ENCODE assay signal across 17 cellular contexts in genomic region chr10:75950307-75950706, GRCh38.
DNase-seq lines count a peak whose midpoint lies in the region; ATAC-seq, FAIRE-seq and TF ChIP-seq lines count a peak whose summit lies in the region.
"Had no signal": no experiment of that assay in that cellular context is flagged by ENCODE, and none has a peak within 500 bp of the region (broad histone marks: within the 10 kb centered on the region; RNA-seq: fewer than 3 reads in every experiment).

No MANE protein-coding gene starts in this region.

- no peaks in the 10 kb centered on the region for H3K79me2 ChIP-seq in H1 (ENCODE audit: control insufficient read depth in 1 of 2, insufficient read depth in 2 of 2, low read length in 2 of 2)

- H3K4ac ChIP-seq in IMR-90 (ENCODE audit: low read depth, low read length) (no peak overlapping the region), H1 (replicated peaks; ENCODE audit: insufficient read length, low read depth, low read length) (no peak overlapping the region)

- WGBS in A549 (ENCODE audit: missing lambda C conversion rate) = 35% methylated on average over 2 of the region's 2 CpGs
- WGBS in IMR-90 (ENCODE audit: extremely low coverage in 2 of 2, insufficient read length in 1 of 2), 2 experiments = no CpG with 5 or more reads among the region's 2 CpGs
- WGBS in H1 (ENCODE audit: extremely low coverage in 1 of 2, insufficient coverage in 1 of 2, insufficient read length in 1 of 2, insufficient replicate concordance in 2 of 2, low coverage in 1 of 2, low lambda C conversion rate in 2 of 2, missing lambda C conversion rate in 1 of 2), 2 experiments = 96% methylated on average over 2 of the region's 2 CpGs; no CpG with 5 or more reads in 1 of the 2 experiments
- 86 to 90% methylated on average over 2 of the region's 2 CpGs for WGBS in aorta, 2 donors

- H2BK15ac ChIP-seq in IMR-90 (ENCODE audit: low read depth, low read length) = no peak overlapping the region
- no peak overlapping the region for H2BK15ac ChIP-seq in H1 (ENCODE audit: low read length)

- POLR2A ChIA-PET in A549 (lab: Yijun Ruan, JAX) = no interaction called here
- POLR2A ChIA-PET in IMR-90 (lab: Charles Lee; ENCODE audit: unreplicated experiment) = no interaction called here
- POLR2A ChIA-PET in H1 (lab: Charles Lee; ENCODE audit: partially characterized antibody) = interaction anchor here (1.1 kb wide), 1 partner anchor 8 kb away, joined by 3 read pairs; no protein-coding TSS in a partner anchor

- H3K36me3 ChIP-seq in IMR-90 (ENCODE audit: control insufficient read depth, insufficient read depth, low read length) (no peaks in the 10 kb centered on the region), H1 (ENCODE audit: control insufficient read depth in 2 of 4, insufficient read depth in 4 of 4, low read length in 3 of 4) (no peaks in the 10 kb centered on the region), aorta (ENCODE audit: control insufficient read depth in 1 of 2, insufficient read depth in 2 of 2, low read length in 1 of 2) (no peaks in the 10 kb centered on the region)

- TF ChIP-seq POLR2A in A549 (IDR thresholded peaks at IDR 0.05; ENCODE audit: low read length) (no peak), IMR-90 (IDR thresholded peaks at IDR 0.05; ENCODE audit: low read depth, low read length) (no peak), H1 (IDR thresholded peaks at IDR 0.05; ENCODE audit: control extremely low read depth in 1 of 2, low read depth in 2 of 2, low read length in 2 of 2) (no peak)

- no peak overlapping the region for H3K27ac ChIP-seq in A549
- H3K27ac ChIP-seq in IMR-90 (ENCODE audit: insufficient read depth, low read length) = no peak overlapping the region
- no peak overlapping the region for H3K27ac ChIP-seq in H1 (ENCODE audit: low read depth, low read length)
- no peak overlapping the region for H3K27ac ChIP-seq in aorta (ENCODE audit: low read depth in 1 of 2, low read length in 2 of 2)
- H3K27ac ChIP-seq: GM23248 had no signal

- no peak overlapping the region for H4K8ac ChIP-seq in IMR-90 (ENCODE audit: low read depth in 2 of 2, low read length in 2 of 2)
- no peak overlapping the region for H4K8ac ChIP-seq in H1 (ENCODE audit: extremely low read depth, insufficient read depth, low read length)

- no peak overlapping the region for H2AFZ ChIP-seq in IMR-90 (replicated peaks; ENCODE audit: low read length, poor library complexity)
- no peak overlapping the region for H2AFZ ChIP-seq in H1 (ENCODE audit: low read length)
- H2AFZ ChIP-seq: GM23248 had no signal

- dilution Hi-C loops in IMR-90 (cut with HindIII; ENCODE audit: low sequenced_read_pairs, unreplicated experiment) = no loop called here

- H3K9ac ChIP-seq in IMR-90 (ENCODE audit: low read depth, low read length) (no peak overlapping the region), H1 (replicated peaks in 1 of 4; ENCODE audit: extremely low read depth in 1 of 4, low read depth in 3 of 4, low read length in 3 of 4) (no peak overlapping the region)
- H3K9ac ChIP-seq: GM23248 had no signal

- no peak overlapping the region for H3K4me2 ChIP-seq in A549
- H3K4me2 ChIP-seq in IMR-90 (ENCODE audit: low read depth, low read length) = no peak overlapping the region
- H3K4me2 ChIP-seq in H1 (ENCODE audit: insufficient read depth in 1 of 2, low read depth in 2 of 2, low read length in 2 of 2) = no peak overlapping the region

- H3K4me3 ChIP-seq in A549 (no peak overlapping the region), IMR-90 (ENCODE audit: insufficient read depth, low read depth, low read length) (no peak overlapping the region), H1 (ENCODE audit: extremely low read depth in 1 of 4, insufficient read depth in 2 of 4, low read depth in 3 of 4, low read length in 4 of 4) (no peak overlapping the region), aorta (ENCODE audit: low read length in 2 of 2) (no peak overlapping the region)
- H3K4me3 ChIP-seq: GM23248 had no signal

- no peak overlapping the region for H4K5ac ChIP-seq in IMR-90 (ENCODE audit: low read depth, low read length)
- no peak overlapping the region for H4K5ac ChIP-seq in H1 (ENCODE audit: insufficient read length, low read depth, low read length)

- CTCF ChIA-PET in A549 (lab: Yijun Ruan, JAX) = interaction anchor here (0.8 kb wide), 1 partner anchor 10 kb away, joined by 3 read pairs; no protein-coding TSS in a partner anchor
- CTCF ChIA-PET in IMR-90 (lab: Yijun Ruan, JAX) = no interaction called here
- CTCF ChIA-PET in H1 (lab: Charles Lee; ENCODE audit: partially characterized antibody) = interaction anchor here (0.5 to 1.2 kb wide), 3 partner anchors 84 to 1279 kb away, joined by 3 to 4 read pairs (median 4); no protein-coding TSS in a partner anchor

- TF ChIP-seq RAD21 in A549 (conservative IDR thresholded peaks at IDR 0.05 in 1 of 2, IDR thresholded peaks at IDR 0.05 in 1 of 2) (no peak), IMR-90 (IDR thresholded peaks at IDR 0.05; ENCODE audit: low read length) (no peak), H1 (IDR thresholded peaks at IDR 0.05 in 1 of 2, conservative IDR thresholded peaks at IDR 0.05 in 1 of 2; ENCODE audit: low read depth in 2 of 2, low read length in 2 of 2) (no peak)

- H3K4me1 ChIP-seq in A549 = no peaks in the 10 kb centered on the region
- no peaks in the 10 kb centered on the region for H3K4me1 ChIP-seq in IMR-90 (ENCODE audit: control insufficient read depth, insufficient read depth, low read length)
- no peaks in the 10 kb centered on the region for H3K4me1 ChIP-seq in H1 (replicated peaks in 1 of 4; ENCODE audit: control insufficient read depth in 3 of 4, insufficient read depth in 4 of 4, low read length in 3 of 4)
- no peaks in the 10 kb centered on the region for H3K4me1 ChIP-seq in aorta (ENCODE audit: control insufficient read depth in 1 of 2, insufficient read depth in 2 of 2, low read length in 2 of 2)

- H3K79me1 ChIP-seq in IMR-90 (ENCODE audit: low read depth in 1 of 2, low read length in 2 of 2) (no peaks in the 10 kb centered on the region), H1 (ENCODE audit: low read depth, low read length) (no peaks in the 10 kb centered on the region)

- H3K9me1 ChIP-seq in IMR-90 (ENCODE audit: insufficient read depth, low read length) = no peaks in the 10 kb centered on the region

- in situ Hi-C loops in IMR-90 (cut with MboI; ENCODE audit: low sequenced_read_pairs) = no loop called here

- H2BK20ac ChIP-seq in IMR-90 (ENCODE audit: low read depth, low read length) = no peak overlapping the region
- no peak overlapping the region for H2BK20ac ChIP-seq in H1 (ENCODE audit: low read length)

- no peak overlapping the region for H3K56ac ChIP-seq in IMR-90 (ENCODE audit: extremely low read depth, insufficient read depth, low read length)
- H3K56ac ChIP-seq in H1 (replicated peaks; ENCODE audit: insufficient read length, low read depth, low read length) = no peak overlapping the region

- no peak overlapping the region for H3K23ac ChIP-seq in IMR-90 (ENCODE audit: low read depth, low read length)
- H3K23ac ChIP-seq in H1 (ENCODE audit: insufficient read length) = no peak overlapping the region

- no peaks in the 10 kb centered on the region for H3K23me2 ChIP-seq in H1 (ENCODE audit: low read depth, low read length)

- H4K20me1 ChIP-seq in IMR-90 (ENCODE audit: insufficient read depth, low read length) (no peaks in the 10 kb centered on the region), H1 (replicated peaks in 1 of 2; ENCODE audit: control insufficient read depth in 1 of 2, insufficient read depth in 2 of 2, low read length in 2 of 2) (no peaks in the 10 kb centered on the region)

- BruUV-seq in IMR-90 (replicated peaks; lab: Mats Ljungman, UMichigan) = no TSS peak

- ATAC-seq in A549 (no peak), IMR-90 (ENCODE audit: low read depth) (no peak), HG02678 (IDR thresholded peaks at IDR 0.05; ENCODE audit: unreplicated experiment) (no peak), aorta (ENCODE audit: low FRiP score) (no peak)
- ATAC-seq: HCT116 had no signal

- intact Hi-C loops in IMR-90 (cut with micrococcal nuclease) (no loop called here), aorta (cut with DNase I) (no loop called here)

- H2AK9ac ChIP-seq in IMR-90 (replicated peaks; ENCODE audit: low read depth, low read length, poor library complexity) = no peak overlapping the region

- H4K91ac ChIP-seq in IMR-90 (ENCODE audit: insufficient read depth, low read depth, low read length) (no peak overlapping the region), H1 (replicated peaks; ENCODE audit: insufficient read length, low read length) (no peak overlapping the region)

- no peak overlapping the region for H3K14ac ChIP-seq in IMR-90 (replicated peaks; ENCODE audit: low read depth, low read length)
- no peak overlapping the region for H3K14ac ChIP-seq in H1 (ENCODE audit: insufficient read length)

- H2BK12ac ChIP-seq in H1 (ENCODE audit: low read depth, low read length) = no peak overlapping the region

- H3K18ac ChIP-seq in IMR-90 (ENCODE audit: low read depth, low read length) (no peak overlapping the region), H1 (ENCODE audit: extremely low read depth, low read length) (no peak overlapping the region)

- no peak overlapping the region for H2AK5ac ChIP-seq in IMR-90 (ENCODE audit: low read depth, low read length)
- no peak overlapping the region for H2AK5ac ChIP-seq in H1 (ENCODE audit: low read depth, low read length)

- TF ChIP-seq EP300 in A549 (IDR thresholded peaks at IDR 0.05) (no peak), H1 (IDR thresholded peaks at IDR 0.05; ENCODE audit: borderline replicate concordance in 1 of 2, low read depth in 2 of 2, low read length in 2 of 2) (no peak)

- DNase-seq in A549 (ENCODE audit: low read depth in 1 of 2, low spot score in 1 of 2) = no peak
- DNase-seq in IMR-90 = no peak
- DNase-seq in H1 (ENCODE audit: low read depth in 1 of 2, low spot score in 2 of 2) = no peak
- DNase-seq in aorta = no peak
- no peak for DNase-seq in epidermal melanocyte (ENCODE audit: insufficient read length, low spot score)
- DNase-seq: 8988T; C1 segment of cervical spinal cord; CD4-positive, alpha-beta memory T cell; COR-L47; DMS153; DND-41; GM23248; H9 had no signal

- H3K9me3 ChIP-seq in A549 (no peaks in the 10 kb centered on the region), IMR-90 (ENCODE audit: control insufficient read depth, insufficient read depth, low read length) (no peaks in the 10 kb centered on the region), H1 (ENCODE audit: insufficient read depth in 2 of 2, low read depth in 1 of 2, low read length in 1 of 2) (no peaks in the 10 kb centered on the region), aorta (ENCODE audit: control insufficient read depth, low read length) (no peaks in the 10 kb centered on the region)

- H2BK120ac ChIP-seq in IMR-90 (ENCODE audit: low read depth, low read length) (no peak overlapping the region), H1 (replicated peaks; ENCODE audit: low read depth, low read length) (no peak overlapping the region)

- H2BK5ac ChIP-seq in IMR-90 (ENCODE audit: low read depth, low read length, poor library complexity, severe bottlenecking) (no peak overlapping the region), H1 (ENCODE audit: low read depth, low read length) (no peak overlapping the region)

- H3K27me3 ChIP-seq in IMR-90 (ENCODE audit: control insufficient read depth, insufficient read depth, low read length) (peaks cover 9% of the 10 kb centered on the region; the same call in 1 of the 2 replicates), H1 (replicated peaks in 1 of 4; ENCODE audit: control insufficient read depth in 3 of 4, extremely low read depth in 1 of 4, insufficient read depth in 3 of 4, low read length in 3 of 4) (no peaks in the 10 kb centered on the region), aorta (ENCODE audit: control insufficient read depth in 1 of 2, insufficient read depth in 2 of 2, low read length in 1 of 2) (no peaks in the 10 kb centered on the region)

- TF ChIP-seq CTCF in A549 (IDR thresholded peaks at IDR 0.05) (no peak), IMR-90 (conservative IDR thresholded peaks at IDR 0.05; ENCODE audit: low read depth, low read length) (no peak), H1 (IDR thresholded peaks at IDR 0.05; ENCODE audit: control extremely low read depth in 1 of 3, insufficient read depth in 1 of 3, low read depth in 1 of 3, low read length in 3 of 3) (no peak)

- FAIRE-seq in A549 (lab: Jason Lieb, UNC) (no peak), H1 (lab: Jason Lieb, UNC) (no peak)
- FAIRE-seq: G401.6, GM12892 had no signal

Comparison
In these comparisons a context has a peak if more than half of its experiments do, and no peak if none do; other contexts are left out.
1. Of the 18 proteins assayed by ChIP-seq in both H1 and A549: peak only in H1: none; only in A549: none; in both: MAFK; in neither: 17.